ENCODE assay signal across 9 cellular contexts in genomic region chr9:122463828-122464632, GRCh38. TPM values are rescaled to one million over a fixed set of nuclear protein-coding genes. Genes with fewer than 3 reads are reported as not detected.
DNase-seq lines count a peak whose midpoint lies in the region; ATAC-seq, FAIRE-seq and TF ChIP-seq lines count a peak whose summit lies in the region.
"Had no signal": no experiment of that assay in that cellular context is flagged by ENCODE, and none has a peak within 500 bp of the region (broad histone marks: within the 10 kb centered on the region; RNA-seq: fewer than 3 reads in every experiment).

No MANE protein-coding gene starts in this region.

- peaks cover 46% of the 10 kb centered on the region for H3K27me3 Mint-ChIP-seq in nephron progenitor cell (ENCODE audit: low read depth, poor library complexity)

- peak; percentile 19 for DNase-seq in NCI-H345 (lab: John Stamatoyannopoulos, UW)
- no peak for DNase-seq in NCI-H345 treated with DMSO at 0.1 percent for 48 hours (lab: John Stamatoyannopoulos, UW; ENCODE audit: unreplicated experiment)
- DNase-seq in NOMO-1 treated with dmso at 0.1 percent for 144 hours (lab: John Stamatoyannopoulos, UW; ENCODE audit: unreplicated experiment): peak; percentile 41
- peak; percentile 26 to 58 (median 46) for DNase-seq in K562 (ENCODE audit: extremely low read depth in 1 of 4, low spot score in 3 of 4)
- peak; percentile 11 for DNase-seq in nephron progenitor cell
- DNase-seq in activated CD4-positive, CD25-positive, alpha-beta regulatory T cell treated with anti-CD3 and anti-CD28 coated beads, Interleukin-2, amount 50 U/mL, for 72 hours: no peak
- no peak for DNase-seq in NCI-H128 (lab: John Stamatoyannopoulos, UW; ENCODE audit: unreplicated experiment)

- peak overlapping the region; percentile 75 for H3K4me2 ChIP-seq in K562 (ENCODE audit: insufficient read depth, low read length)

- H3K9ac ChIP-seq in K562 (ENCODE audit: insufficient read depth in 1 of 2, low read depth in 2 of 2, low read length in 2 of 2): peak overlapping the region in 1 of 2 experiments; percentile 18; a peak in 1 of 4 replicates

- CTCF ChIA-PET in K562 (lab: Yijun Ruan, JAX; ENCODE audit: low intra/inter-chr PET ratio): interaction anchor here (0.6 to 1.8 kb wide), 5 partner anchors 346 to 528 kb away, joined by 3 to 9 read pairs (median 3); no protein-coding TSS in a partner anchor

- POLR2A ChIA-PET in K562 (lab: Yijun Ruan, JAX): interaction anchor here (0.6 to 1.1 kb wide), 3 partner anchors 8 to 101 kb away, joined by 3 to 5 read pairs (median 3); no protein-coding TSS in a partner anchor

- H3K36me3 ChIP-seq in K562 (ENCODE audit: control insufficient read depth, insufficient read depth, low read length): no peaks in the 10 kb centered on the region

- TF ChIP-seq CTCF in K562 (IDR thresholded peaks at IDR 0.05 in 2 of 3, conservative IDR thresholded peaks at IDR 0.05 in 1 of 3; ENCODE audit: insufficient read depth in 2 of 3, low read depth in 1 of 3, low read length in 3 of 3) (peak; percentile 51 to 58 (median 58); a peak in 4 of 6 replicates), nephron progenitor cell (IDR thresholded peaks at IDR 0.05) (no peak)

- H3K27me3 ChIP-seq in K562 (ENCODE audit: control insufficient read depth in 2 of 2, insufficient read depth in 2 of 2, low read length in 2 of 2): no peaks in the 10 kb centered on the region; a peak in 1 of 5 replicates

- in situ Hi-C loops in K562 (cut with MboI): loop anchor here (5.0 to 10.0 kb wide), 3 partner anchors 348 to 891 kb away; partner anchors contain the start of gene CRB2

- WGBS in K562 (ENCODE audit: insufficient coverage, low coverage, missing lambda C conversion rate): 5% methylated on average over 10 of the region's 10 CpGs

- H3K4me3 Mint-ChIP-seq in nephron progenitor cell: peak overlapping the region; percentile 19

- no peaks in the 10 kb centered on the region for H3K79me2 ChIP-seq in K562 (ENCODE audit: control insufficient read depth, insufficient read depth, low read length)

- no peak overlapping the region for H3K27ac Mint-ChIP-seq in nephron progenitor cell

- peak overlapping the region; percentile 28 for H3K4me3 ChIP-seq in K562

- peak; percentile 67 for FAIRE-seq in K562 (lab: Jason Lieb, UNC)

- H4K20me1 ChIP-seq in K562 (replicated peaks; ENCODE audit: control insufficient read depth, insufficient read depth, low read length): no peaks in the 10 kb centered on the region

- H3K4me1 Mint-ChIP-seq in nephron progenitor cell: no peaks in the 10 kb centered on the region

- intact Hi-C loops in K562 (cut with micrococcal nuclease): loop anchor here (2.0 to 10.0 kb wide), 2 partner anchors 601 to 887 kb away; no protein-coding TSS in a partner anchor

- H3K4me1 ChIP-seq in K562 (replicated peaks in 1 of 2; ENCODE audit: control insufficient read depth in 2 of 2, insufficient read depth in 2 of 2, low read length in 2 of 2): peaks cover 0 to 3% of the 10 kb centered on the region in 2 experiments; a peak in 1 of 5 replicates

- TF ChIP-seq POLR2A in K562 (conservative IDR thresholded peaks at IDR 0.05): peak; percentile 46; the same call in 1 of the 2 replicates

- H3K9me3 Mint-ChIP-seq in nephron progenitor cell: peaks cover 13% of the 10 kb centered on the region

- no TSS peak for BruUV-seq in K562 (replicated peaks; lab: Mats Ljungman, UMichigan)

- ATAC-seq in HG03039 (IDR thresholded peaks at IDR 0.05; ENCODE audit: unreplicated experiment): peak; percentile 62
- ATAC-seq in K562: peak; percentile 94

- H3K36me3 Mint-ChIP-seq in nephron progenitor cell (ENCODE audit: low read depth): no peaks in the 10 kb centered on the region

- H3K27ac ChIP-seq in K562 (ENCODE audit: extremely low read depth, low read depth, low read length): no peak overlapping the region

- no peaks in the 10 kb centered on the region for H3K9me3 ChIP-seq in K562 (replicated peaks; ENCODE audit: control insufficient read depth, insufficient read depth, low read depth, low read length)

- H3K9me1 ChIP-seq in K562 (ENCODE audit: control insufficient read depth, insufficient read depth, low read length): no peaks in the 10 kb centered on the region

- no peak for TF ChIP-seq EP300 in K562 (IDR thresholded peaks at IDR 0.05; ENCODE audit: low read length)

- peak overlapping the region; percentile 91 for H2AFZ ChIP-seq in K562 (ENCODE audit: low read depth, low read length)

- TF ChIP-seq RAD21 in K562 (CRISPR knock-in tag; conservative IDR thresholded peaks at IDR 0.05 in 1 of 2, IDR thresholded peaks at IDR 0.05 in 1 of 2): no peak

TF ChIP-seq in K562, 482 proteins besides CTCF, POLR2A, EP300 and RAD21 (continues in another document):
- TF ChIP-seq SPI1 (IDR thresholded peaks at IDR 0.05; ENCODE audit: borderline replicate concordance, low read depth, low read length): no peak
- TF ChIP-seq ZSCAN29 (IDR thresholded peaks at IDR 0.05): no peak
- no peak for TF ChIP-seq SIN3B (IDR thresholded peaks at IDR 0.05; ENCODE audit: low read depth)
- TF ChIP-seq C11orf30 (IDR thresholded peaks at IDR 0.05; ENCODE audit: low read depth): peak; percentile 26; the same call in 1 of the 2 replicates
- no peak for TF ChIP-seq ELF1 (tag; IDR thresholded peaks at IDR 0.05)
- 0 out of 2 replicates have a peak, but pooled peaks have one; percentile 22 for TF ChIP-seq DIDO1 (tag; IDR thresholded peaks at IDR 0.05; ENCODE audit: low read depth)
- TF ChIP-seq ZC3H4 (CRISPR knock-in tag; IDR thresholded peaks at IDR 0.05; ENCODE audit: borderline replicate concordance): no peak
- TF ChIP-seq MAZ (CRISPR knock-in tag; conservative IDR thresholded peaks at IDR 0.05 in 1 of 2, IDR thresholded peaks at IDR 0.05 in 1 of 2): peak in 1 of 2 experiments; percentile 53; a peak in 1 of 4 replicates
- no peak for TF ChIP-seq KDM4B (IDR thresholded peaks at IDR 0.05; ENCODE audit: borderline replicate concordance in 2 of 2, low read depth in 1 of 2)
- no peak for TF ChIP-seq RFX1 (IDR thresholded peaks at IDR 0.05)
- no peak for TF ChIP-seq ARNT (IDR thresholded peaks at IDR 0.05)
- TF ChIP-seq ZNF165 (CRISPR knock-in tag; IDR thresholded peaks at IDR 0.05; ENCODE audit: borderline replicate concordance): no peak
- TF ChIP-seq SMAD2 (IDR thresholded peaks at IDR 0.05; ENCODE audit: low read depth, low read length): no peak
- TF ChIP-seq IRF2 (CRISPR knock-in tag; IDR thresholded peaks at IDR 0.05): no peak

RNA-seq across cellular contexts. Expression of gene OR1J1, which starts 13.7 kb away (rescaled TPM):
- not detected in 2 replicates for total RNA-seq in K562 (2011; cell fraction: chromatin; rRNA removed; ENCODE audit: low replicate concordance)
- total RNA-seq in K562 (2011; cell fraction: nucleolus; rRNA removed): not detected in 2 replicates
- total RNA-seq in K562 (2011; cell fraction: nucleoplasm; rRNA removed): not detected in 2 replicates
- total RNA-seq in K562 (2014; rRNA removed) (not detected in 2 replicates), K562 (2014; rRNA removed; fragmentation: Illumina TruSeq; extraction: Trizol) (not detected in 2 replicates), K562 (2015; rRNA removed; fragmentation: Illumina TruSeq; extraction: Trizol) (not detected in 2 replicates), K562 (2021) (not detected in 2 replicates)
- polyA plus RNA-seq in K562 (2011; rRNA removed) (not detected in 2 replicates), K562 (2014; fragmentation: Illumina TruSeq; extraction: Trizol) (not detected in 2 replicates), K562 (2014; fragmentation: Nextera tagmentation; extraction: Ambion mirVana) (not detected), K562 (2014; rRNA removed) (not detected in 2 replicates)
- polyA plus RNA-seq in K562 (2011; cell fraction: cytosol; rRNA removed): not detected in 2 replicates
- polyA plus RNA-seq in K562 (2011; cell fraction: nucleus; rRNA removed): not detected in 2 replicates
- polyA plus RNA-seq in K562 (2012): 0.10 TPM in 1 of 2 replicates, not detected in the other
- not detected in 2 replicates for polyA minus RNA-seq in K562 (2011; rRNA and poly(A)+ RNA removed)
- polyA minus RNA-seq in K562 (2011; cell fraction: cytosol; rRNA and poly(A)+ RNA removed): not detected in 2 replicates
- polyA minus RNA-seq in K562 (2011; cell fraction: nucleus; rRNA and poly(A)+ RNA removed): not detected in 2 replicates
- total RNA-seq: dermis microvascular lymphatic vessel endothelial cell had no signal

RNA-seq across cellular contexts. Expression of gene OR1J2, which starts 46.6 kb away (rescaled TPM):
- total RNA-seq in K562 (2011; cell fraction: chromatin; rRNA removed; ENCODE audit: low replicate concordance): not detected in 2 replicates
- total RNA-seq in K562 (2011; cell fraction: nucleolus; rRNA removed): not detected in 2 replicates
- total RNA-seq in K562 (2011; cell fraction: nucleoplasm; rRNA removed): not detected in 2 replicates
- total RNA-seq in K562 (2014; rRNA removed) (not detected in 2 replicates), K562 (2014; rRNA removed; fragmentation: Illumina TruSeq; extraction: Trizol) (not detected in 2 replicates), K562 (2015; rRNA removed; fragmentation: Illumina TruSeq; extraction: Trizol) (not detected in 2 replicates), K562 (2021) (not detected in 2 replicates)
- polyA plus RNA-seq in K562 (2011; rRNA removed) (not detected in 2 replicates), K562 (2014; fragmentation: Illumina TruSeq; extraction: Trizol) (not detected in 2 replicates), K562 (2014; fragmentation: Nextera tagmentation; extraction: Ambion mirVana) (not detected), K562 (2014; rRNA removed) (not detected in 2 replicates)
- not detected in 2 replicates for polyA plus RNA-seq in K562 (2011; cell fraction: cytosol; rRNA removed)
- polyA plus RNA-seq in K562 (2011; cell fraction: nucleus; rRNA removed): not detected in 2 replicates
- not detected in 2 replicates for polyA plus RNA-seq in K562 (2012)
- polyA minus RNA-seq in K562 (2011; rRNA and poly(A)+ RNA removed): not detected in 2 replicates
- polyA minus RNA-seq in K562 (2011; cell fraction: cytosol; rRNA and poly(A)+ RNA removed): not detected in 2 replicates
- polyA minus RNA-seq in K562 (2011; cell fraction: nucleus; rRNA and poly(A)+ RNA removed): not detected in 2 replicates
- total RNA-seq: dermis microvascular lymphatic vessel endothelial cell had no signal

RNA-seq across cellular contexts. Expression of gene OR1J4, which starts 54.9 kb away (rescaled TPM):
- total RNA-seq in K562 (2011; cell fraction: chromatin; rRNA removed; ENCODE audit: low replicate concordance): not detected in 2 replicates
- total RNA-seq in K562 (2011; cell fraction: nucleolus; rRNA removed): not detected in 2 replicates
- not detected in 2 replicates for total RNA-seq in K562 (2011; cell fraction: nucleoplasm; rRNA removed)
- total RNA-seq in K562 (2014; rRNA removed): not detected in 2 replicates
- not detected in 2 replicates for total RNA-seq in K562 (2014; rRNA removed; fragmentation: Illumina TruSeq; extraction: Trizol)
- total RNA-seq in K562 (2015; rRNA removed; fragmentation: Illumina TruSeq; extraction: Trizol): not detected in 2 replicates
- total RNA-seq in K562 (2021): not detected in 2 replicates
- not detected in 2 replicates for polyA plus RNA-seq in K562 (2011; rRNA removed)
- not detected in 2 replicates for polyA plus RNA-seq in K562 (2011; cell fraction: cytosol; rRNA removed)
- polyA plus RNA-seq in K562 (2011; cell fraction: nucleus; rRNA removed): not detected in 2 replicates
- not detected in 2 replicates for polyA plus RNA-seq in K562 (2012)
- not detected in 2 replicates for polyA plus RNA-seq in K562 (2014; fragmentation: Illumina TruSeq; extraction: Trizol)
- not detected for polyA plus RNA-seq in K562 (2014; fragmentation: Nextera tagmentation; extraction: Ambion mirVana)
- not detected in 2 replicates for polyA plus RNA-seq in K562 (2014; rRNA removed)
- polyA minus RNA-seq in K562 (2011; rRNA and poly(A)+ RNA removed): 0.36 TPM in 1 of 2 replicates, not detected in the other
- not detected in 2 replicates for polyA minus RNA-seq in K562 (2011; cell fraction: cytosol; rRNA and poly(A)+ RNA removed)
- polyA minus RNA-seq in K562 (2011; cell fraction: nucleus; rRNA and poly(A)+ RNA removed): not detected in 2 replicates

Comparison
In these comparisons a context has a peak if more than half of its experiments do, and no peak if none do; other contexts are left out.
1. DNase-seq: peak in NCI-H345 (single experiment), NOMO-1 treated with dmso at 0.1 percent for 144 hours (single experiment), K562 (4 of 4) and nephron progenitor cell (single experiment); none in NCI-H345 treated with DMSO at 0.1 percent for 48 hours (single experiment), activated CD4-positive, CD25-positive, alpha-beta regulatory T cell treated with anti-CD3 and anti-CD28 coated beads, Interleukin-2, amount 50 U/mL, for 72 hours (single experiment) and NCI-H128 (single experiment).